ENCODE assay signal across 17 cellular contexts in genomic region chr1:35524106-35524505, GRCh38. TPM values are rescaled to one million over a fixed set of nuclear protein-coding genes. Genes with fewer than 3 reads are reported as not detected.
DNase-seq lines count a peak whose midpoint lies in the region; ATAC-seq, FAIRE-seq and TF ChIP-seq lines count a peak whose summit lies in the region.
"Had no signal": no experiment of that assay in that cellular context is flagged by ENCODE, and none has a peak within 500 bp of the region (broad histone marks: within the 10 kb centered on the region; RNA-seq: fewer than 3 reads in every experiment).

No MANE protein-coding gene starts in this region.

- H3K27ac ChIP-seq in HUES64 (ENCODE audit: low read depth, low read length) = no peak overlapping the region
- no peak overlapping the region for H3K27ac ChIP-seq in H1 (ENCODE audit: low read depth, low read length)
- peak overlapping the region; percentile 82 for H3K27ac ChIP-seq in trophoblast cell (ENCODE audit: low read depth, low read length)
- H3K27ac ChIP-seq in upper lobe of right lung = no peak overlapping the region

- H3K36me3 ChIP-seq in HUES64 (ENCODE audit: insufficient read depth, low read length) (peaks cover 7% of the 10 kb centered on the region; the same call in 1 of the 2 replicates), H1 (ENCODE audit: control insufficient read depth in 2 of 4, insufficient read depth in 4 of 4, low read length in 3 of 4) (no peaks in the 10 kb centered on the region), trophoblast cell (ENCODE audit: control insufficient read depth in 1 of 2, insufficient read depth in 2 of 2, low read length in 2 of 2) (no peaks in the 10 kb centered on the region), upper lobe of right lung (no peaks in the 10 kb centered on the region)

- H3K4me3 ChIP-seq in HUES64 (ENCODE audit: low read length) = peak overlapping the region; percentile 3; the same call in 1 of the 2 replicates
- peak overlapping the region in 1 of 4 experiments; percentile 20; a peak in 1 of 8 replicates for H3K4me3 ChIP-seq in H1 (ENCODE audit: extremely low read depth in 1 of 4, insufficient read depth in 2 of 4, low read depth in 3 of 4, low read length in 4 of 4)
- no peak overlapping the region for H3K4me3 ChIP-seq in trophoblast cell (ENCODE audit: low read depth, low read length)
- no peak overlapping the region for H3K4me3 ChIP-seq in upper lobe of right lung

- CTCF ChIA-PET in H1 (lab: Charles Lee; ENCODE audit: partially characterized antibody) = interaction anchor here (0.9 to 1.3 kb wide), 2 partner anchors 18 to 41 kb away, joined by 4 read pairs; no protein-coding TSS in a partner anchor

- whole genome bisulfite sequencing in HUES64 = 100% methylated on average over 2 of the region's 2 CpGs
- 90% methylated on average over 2 of the region's 2 CpGs; no CpG with 5 or more reads in 1 of the 2 experiments for WGBS in H1 (ENCODE audit: extremely low coverage in 1 of 2, insufficient coverage in 1 of 2, insufficient read length in 1 of 2, insufficient replicate concordance in 2 of 2, low coverage in 1 of 2, low lambda C conversion rate in 2 of 2, missing lambda C conversion rate in 1 of 2), 2 experiments
- no CpG with 5 or more reads among the region's 2 CpGs for WGBS in trophoblast cell (ENCODE audit: extremely low coverage, insufficient coverage, insufficient read length)

- DNase-seq in DMS79 (lab: John Stamatoyannopoulos, UW) (peak; percentile 8), H1 (ENCODE audit: low read depth in 1 of 2, low spot score in 2 of 2) (no peak), trophoblast cell (peak in 1 of 2 donors; percentile 15), G401 (ENCODE audit: low spot score) (no peak), upper lobe of right lung (no peak), NCI-H510A (lab: John Stamatoyannopoulos, UW) (no peak)
- DNase-seq: CD4-positive, alpha-beta T cell; MV-4-11; NCI-H1417 treated with DMSO at 0.1 percent for 48 hours; NCI-H2029; NCI-H524 treated with DMSO at 0.1 percent for 48 hours; SK-N-SH; T-helper 1 cell had no signal

- no peak overlapping the region for H2BK12ac ChIP-seq in H1 (ENCODE audit: low read depth, low read length)
- no peak overlapping the region for H2BK12ac ChIP-seq in trophoblast cell (ENCODE audit: low read length)

- H3K23ac ChIP-seq in H1 (ENCODE audit: insufficient read length) = no peak overlapping the region
- no peak overlapping the region for H3K23ac ChIP-seq in trophoblast cell (ENCODE audit: low read length)

- H2AFZ ChIP-seq in H1 (ENCODE audit: low read length) (no peak overlapping the region), trophoblast cell (ENCODE audit: insufficient read depth, low read length, poor library complexity) (no peak overlapping the region)

- H2BK120ac ChIP-seq in H1 (replicated peaks; ENCODE audit: low read depth, low read length) (no peak overlapping the region), trophoblast cell (ENCODE audit: insufficient read depth, low read length, poor library complexity) (no peak overlapping the region)

- H3K4ac ChIP-seq in H1 (replicated peaks; ENCODE audit: insufficient read length, low read depth, low read length) (no peak overlapping the region), trophoblast cell (ENCODE audit: low read depth, low read length) (no peak overlapping the region)

- in situ Hi-C loops in G401 (cut with HindIII; ENCODE audit: low sequenced_read_pairs) = no loop called here

- no peak overlapping the region for H2AK5ac ChIP-seq in H1 (ENCODE audit: low read depth, low read length)
- H2AK5ac ChIP-seq in trophoblast cell (ENCODE audit: low read length) = no peak overlapping the region

- no peak overlapping the region for H4K8ac ChIP-seq in H1 (ENCODE audit: extremely low read depth, insufficient read depth, low read length)
- H4K8ac ChIP-seq in trophoblast cell (ENCODE audit: low read depth, low read length) = no peak overlapping the region

- no peak overlapping the region for H4K12ac ChIP-seq in trophoblast cell (ENCODE audit: low read depth, low read length)

- intact Hi-C loops in upper lobe of right lung (cut with DNase I) = no loop called here

- no peak overlapping the region for H3K14ac ChIP-seq in H1 (ENCODE audit: insufficient read length)
- no peak overlapping the region for H3K14ac ChIP-seq in trophoblast cell (ENCODE audit: low read length)

- H3K79me1 ChIP-seq in H1 (ENCODE audit: low read depth, low read length) (0 out of 2 replicates have a peak, but pooled peaks cover 2% of the 10 kb centered on the region), trophoblast cell (ENCODE audit: low read length) (no peaks in the 10 kb centered on the region)

- no peak for TF ChIP-seq EP300 in H1 (IDR thresholded peaks at IDR 0.05; ENCODE audit: borderline replicate concordance in 1 of 2, low read depth in 2 of 2, low read length in 2 of 2)

- H3K4me2 ChIP-seq in H1 (ENCODE audit: insufficient read depth in 1 of 2, low read depth in 2 of 2, low read length in 2 of 2) (peak overlapping the region; percentile 15 to 34; a peak in 2 of 4 replicates), trophoblast cell (ENCODE audit: low read length) (peak overlapping the region; percentile 35)
- H3K4me2 ChIP-seq: SK-N-SH had no signal

- H3K79me2 ChIP-seq in H1 (ENCODE audit: control insufficient read depth in 1 of 2, insufficient read depth in 2 of 2, low read length in 2 of 2) = no peaks in the 10 kb centered on the region; a peak in 1 of 4 replicates
- no peaks in the 10 kb centered on the region for H3K79me2 ChIP-seq in trophoblast cell (ENCODE audit: control insufficient read depth, insufficient read depth, low read length, poor library complexity)

- no peak overlapping the region for H3K56ac ChIP-seq in H1 (replicated peaks; ENCODE audit: insufficient read length, low read depth, low read length)

- FAIRE-seq in H1 (lab: Jason Lieb, UNC) = no peak
- FAIRE-seq: D721Med had no signal

- H4K5ac ChIP-seq in H1 (ENCODE audit: insufficient read length, low read depth, low read length) = no peak overlapping the region

- H2BK15ac ChIP-seq in H1 (ENCODE audit: low read length) = no peak overlapping the region

- H3K9me3 ChIP-seq in HUES64 (ENCODE audit: insufficient read depth, low read depth, low read length) (no peaks in the 10 kb centered on the region; the same call in 1 of the 2 replicates), H1 (ENCODE audit: insufficient read depth in 2 of 2, low read depth in 1 of 2, low read length in 1 of 2) (no peaks in the 10 kb centered on the region), trophoblast cell (ENCODE audit: insufficient read depth, low read depth, low read length) (no peaks in the 10 kb centered on the region), upper lobe of right lung (no peaks in the 10 kb centered on the region)
- H3K9me3 ChIP-seq: SK-N-SH had no signal

- H3K9ac ChIP-seq in HUES64 (ENCODE audit: low read depth, low read length) (no peak overlapping the region), H1 (replicated peaks in 1 of 4; ENCODE audit: extremely low read depth in 1 of 4, low read depth in 3 of 4, low read length in 3 of 4) (no peak overlapping the region), trophoblast cell (ENCODE audit: low read length) (no peak overlapping the region)
- H3K9ac ChIP-seq: SK-N-SH had no signal

- no peak for TF ChIP-seq POLR2A in H1 (IDR thresholded peaks at IDR 0.05; ENCODE audit: control extremely low read depth in 1 of 2, low read depth in 2 of 2, low read length in 2 of 2)

- H3K4me1 ChIP-seq in HUES64 (ENCODE audit: insufficient read depth, low read length) (peaks cover 19% of the 10 kb centered on the region), H1 (replicated peaks in 1 of 4; ENCODE audit: control insufficient read depth in 3 of 4, insufficient read depth in 4 of 4, low read length in 3 of 4) (peaks cover 0 to 9% (median 0%) of the 10 kb centered on the region in 4 experiments; a peak in 1 of 7 replicates), trophoblast cell (ENCODE audit: control insufficient read depth in 1 of 2, insufficient read depth in 2 of 2, low read length in 2 of 2) (peaks cover 0 to 5% of the 10 kb centered on the region in 2 experiments), upper lobe of right lung (no peaks in the 10 kb centered on the region)

- TF ChIP-seq RAD21 in H1 (IDR thresholded peaks at IDR 0.05 in 1 of 2, conservative IDR thresholded peaks at IDR 0.05 in 1 of 2; ENCODE audit: low read depth in 2 of 2, low read length in 2 of 2) = no peak

- H3K27me3 ChIP-seq in HUES64 (ENCODE audit: insufficient read depth, low read length) = no peaks in the 10 kb centered on the region
- H3K27me3 ChIP-seq in H1 (replicated peaks in 1 of 4; ENCODE audit: control insufficient read depth in 3 of 4, extremely low read depth in 1 of 4, insufficient read depth in 3 of 4, low read length in 3 of 4) = no peaks in the 10 kb centered on the region
- no peaks in the 10 kb centered on the region for H3K27me3 ChIP-seq in trophoblast cell (ENCODE audit: insufficient read depth, low read length)
- no peaks in the 10 kb centered on the region for H3K27me3 ChIP-seq in upper lobe of right lung

- H3K23me2 ChIP-seq in H1 (ENCODE audit: low read depth, low read length) = no peaks in the 10 kb centered on the region

- TF ChIP-seq CTCF in H1 (IDR thresholded peaks at IDR 0.05; ENCODE audit: control extremely low read depth in 1 of 3, insufficient read depth in 1 of 3, low read depth in 1 of 3, low read length in 3 of 3) (no peak), upper lobe of right lung (IDR thresholded peaks at IDR 0.05) (no peak)

- no peak overlapping the region for H3K18ac ChIP-seq in H1 (ENCODE audit: extremely low read depth, low read length)
- H3K18ac ChIP-seq in trophoblast cell (ENCODE audit: low read length) = no peak overlapping the region

- H2BK20ac ChIP-seq in H1 (ENCODE audit: low read length) = no peak overlapping the region

- ATAC-seq in upper lobe of right lung = no peak
- ATAC-seq: Right ventricle myocardium inferior had no signal

- POLR2A ChIA-PET in H1 (lab: Charles Lee; ENCODE audit: partially characterized antibody) = interaction anchor here (0.6 to 2.0 kb wide), 6 partner anchors 9 to 321 kb away, joined by 3 to 5 read pairs (median 3); partner anchors contain the start of gene KIAA0319L

- H2BK5ac ChIP-seq in H1 (ENCODE audit: low read depth, low read length) = no peak overlapping the region
- H2BK5ac ChIP-seq in trophoblast cell (ENCODE audit: low read depth, low read length, poor library complexity) = no peak overlapping the region

- no peak overlapping the region for H4K91ac ChIP-seq in H1 (replicated peaks; ENCODE audit: insufficient read length, low read length)
- H4K91ac ChIP-seq in trophoblast cell (ENCODE audit: low read depth, low read length) = peak overlapping the region; percentile 1

- H4K20me1 ChIP-seq in H1 (replicated peaks in 1 of 2; ENCODE audit: control insufficient read depth in 1 of 2, insufficient read depth in 2 of 2, low read length in 2 of 2) = no peaks in the 10 kb centered on the region

RNA-seq across cellular contexts. Expression of gene KIAA0319L, which starts 33.1 kb away (rescaled TPM):
- 34.0 TPM for polyA plus RNA-seq in HUES64 (2013, experiment 1 of 2)
- 38.1 TPM for polyA plus RNA-seq in HUES64 (2013, experiment 2 of 2)
- total RNA-seq in H1 (2021; fragmentation: NEBNext Ultra II Directional; extraction: Animal tissue kit (Norgen Biotek cat#: 25700)) = 49.4 and 55.7 TPM in 2 replicates
- 40.1 and 49.8 TPM in 2 replicates for polyA plus RNA-seq in H1 (2011; rRNA removed)
- 63.9 TPM for polyA plus RNA-seq in H1 (2011; cell fraction: cytosol; rRNA removed)
- 69.4 TPM for polyA plus RNA-seq in H1 (2011; cell fraction: nucleus; rRNA removed)
- polyA plus RNA-seq in H1 (2012, experiment 1 of 2) = 45.0 to 53.8 TPM (median 50.2 TPM) in 4 replicates
- polyA plus RNA-seq in H1 (2012, experiment 2 of 2) = 18.2 TPM
- polyA plus RNA-seq in H1 (2013, experiment 1 of 2) = 54.5 TPM
- 52.7 TPM for polyA plus RNA-seq in H1 (2013, experiment 2 of 2)
- polyA minus RNA-seq in H1 (2011; rRNA and poly(A)+ RNA removed) = 97.4 and 122 TPM in 2 replicates
- 39.8 TPM for polyA minus RNA-seq in H1 (2011; cell fraction: cytosol; rRNA and poly(A)+ RNA removed)
- 125 TPM for polyA minus RNA-seq in H1 (2011; cell fraction: nucleus; rRNA and poly(A)+ RNA removed)
- polyA plus RNA-seq in trophoblast cell (2013) = 30.4 and 30.6 TPM in 2 replicates
- 25.5 and 31.1 TPM in 2 replicates for total RNA-seq in G401 (2014; rRNA removed; shearing (Covaris generic))
- total RNA-seq in upper lobe of right lung = 87.7 TPM

RNA-seq across cellular contexts. Expression of gene NCDN, which starts 33.5 kb away (rescaled TPM):
- 31.5 TPM for polyA plus RNA-seq in HUES64 (2013, experiment 1 of 2)
- 23.2 TPM for polyA plus RNA-seq in HUES64 (2013, experiment 2 of 2)
- 35.4 and 36.5 TPM in 2 replicates for total RNA-seq in H1 (2021; fragmentation: NEBNext Ultra II Directional; extraction: Animal tissue kit (Norgen Biotek cat#: 25700))
- 26.2 and 38.8 TPM in 2 replicates for polyA plus RNA-seq in H1 (2011; rRNA removed)
- polyA plus RNA-seq in H1 (2011; cell fraction: cytosol; rRNA removed) = 23.8 TPM
- polyA plus RNA-seq in H1 (2011; cell fraction: nucleus; rRNA removed) = 39.9 TPM
- 22.6 to 34.5 TPM (median 30.7 TPM) in 4 replicates for polyA plus RNA-seq in H1 (2012, experiment 1 of 2)
- 26.7 TPM for polyA plus RNA-seq in H1 (2012, experiment 2 of 2)
- 17.8 TPM for polyA plus RNA-seq in H1 (2013, experiment 1 of 2)
- polyA plus RNA-seq in H1 (2013, experiment 2 of 2) = 15.8 TPM
- 15.6 and 19.2 TPM in 2 replicates for polyA minus RNA-seq in H1 (2011; rRNA and poly(A)+ RNA removed)
- polyA minus RNA-seq in H1 (2011; cell fraction: cytosol; rRNA and poly(A)+ RNA removed) = 20.6 TPM
- 21.7 TPM for polyA minus RNA-seq in H1 (2011; cell fraction: nucleus; rRNA and poly(A)+ RNA removed)
- polyA plus RNA-seq in trophoblast cell (2013) = 9.3 and 9.4 TPM in 2 replicates
- 19.2 and 28.3 TPM in 2 replicates for total RNA-seq in G401 (2014; rRNA removed; shearing (Covaris generic))
- total RNA-seq in upper lobe of right lung = 24.8 TPM

RNA-seq across cellular contexts. Expression of gene TFAP2E, which starts 49.0 kb away (rescaled TPM):
- polyA plus RNA-seq in HUES64 (2013, experiment 1 of 2) = 0.20 TPM
- 0.19 TPM for polyA plus RNA-seq in HUES64 (2013, experiment 2 of 2)
- 0.50 and 0.61 TPM in 2 replicates for total RNA-seq in H1 (2021; fragmentation: NEBNext Ultra II Directional; extraction: Animal tissue kit (Norgen Biotek cat#: 25700))
- 0.17 and 0.24 TPM in 2 replicates for polyA plus RNA-seq in H1 (2011; rRNA removed)
- 0.18 TPM for polyA plus RNA-seq in H1 (2011; cell fraction: cytosol; rRNA removed)
- 0.24 TPM for polyA plus RNA-seq in H1 (2011; cell fraction: nucleus; rRNA removed)
- polyA plus RNA-seq in H1 (2012, experiment 1 of 2) = 0.26 to 0.83 TPM (median 0.55 TPM) in 4 replicates
- polyA plus RNA-seq in H1 (2012, experiment 2 of 2) = 0.34 TPM
- polyA plus RNA-seq in H1 (2013, experiment 1 of 2) = 0.20 TPM
- 0.20 TPM for polyA plus RNA-seq in H1 (2013, experiment 2 of 2)
- polyA minus RNA-seq in H1 (2011; rRNA and poly(A)+ RNA removed) = 0.12 TPM in 1 of 2 replicates, not detected in the other
- polyA minus RNA-seq in H1 (2011; cell fraction: cytosol; rRNA and poly(A)+ RNA removed) = not detected
- polyA minus RNA-seq in H1 (2011; cell fraction: nucleus; rRNA and poly(A)+ RNA removed) = not detected
- 3.7 and 4.0 TPM in 2 replicates for polyA plus RNA-seq in trophoblast cell (2013)
- not detected in 2 replicates for total RNA-seq in G401 (2014; rRNA removed; shearing (Covaris generic))
- total RNA-seq in upper lobe of right lung = 1.9 TPM
- total RNA-seq: H4, Right ventricle myocardium inferior had no signal
